In genomic region chr6:28686446-28687027, GRCh38 we compare ENCODE assay signal across 8 cellular contexts.
A peak's percentile ranks its signal among the peaks of the same experiment; 100 is the strongest.
DNase-seq lines count a peak whose midpoint lies in the region; ATAC-seq, FAIRE-seq and TF ChIP-seq lines count a peak whose summit lies in the region.
"Not testable (repeated sequence)": the region's sequence is repeated elsewhere in the genome, so short reads cannot be mapped to it uniquely, and the experiment has no call there.

No MANE protein-coding gene starts in this region.

- H3K9me3 ChIP-seq in Peyer's patch; HepG2 (ENCODE audit: low read length): not testable (repeated sequence)

- BruUV-seq in HepG2 (replicated peaks; lab: Mats Ljungman, UMichigan) = not testable (repeated sequence)

- H3K79me2 ChIP-seq in HepG2 (ENCODE audit: insufficient read depth, low read length) = not testable (repeated sequence)

- POLR2A ChIA-PET in HepG2 (lab: Yijun Ruan, JAX) = not testable (repeated sequence)

- not testable (repeated sequence) for H2AFZ ChIP-seq in HepG2 (ENCODE audit: low read length)

- peaks cover 93 to 95% of the 10 kb centered on the region in 2 donors for H3K27me3 Mint-ChIP-seq in effector memory CD8-positive, alpha-beta T cell

- H3K9ac ChIP-seq in HepG2 (ENCODE audit: insufficient read depth, low read depth, low read length) = not testable (repeated sequence)

- not testable (repeated sequence) for H3K27ac Mint-ChIP-seq in effector memory CD8-positive, alpha-beta T cell

- not testable (repeated sequence) for H3K4me1 ChIP-seq in Peyer's patch
- peaks cover 34% of the 10 kb centered on the region for H3K4me1 ChIP-seq in HepG2 (ENCODE audit: insufficient read depth, low read length)

- not testable (repeated sequence) for H3K27me3 ChIP-seq in Peyer's patch
- peaks cover 0 to 13% of the 10 kb centered on the region in 2 experiments; a peak in 1 of 5 replicates for H3K27me3 ChIP-seq in HepG2 (ENCODE audit: control insufficient read depth in 1 of 2, insufficient read depth in 2 of 2, low read length in 2 of 2)

- ATAC-seq in effector memory CD8-positive, alpha-beta T cell (replicated peaks); HepG2: not testable (repeated sequence)

- intact Hi-C loops in HepG2 (cut with micrococcal nuclease; ENCODE audit: unreplicated experiment) = loop anchor here (1.0 to 10.0 kb wide), 3 partner anchors 150 to 898 kb away; partner anchors contain the start of gene OR2H2

- H3K9me3 Mint-ChIP-seq in effector memory CD8-positive, alpha-beta T cell = not testable (repeated sequence)

- TF ChIP-seq CTCF in AG10803 (conservative IDR thresholded peaks at IDR 0.05; ENCODE audit: low read length) (peak; percentile 75), GM12875 (IDR thresholded peaks at IDR 0.05; ENCODE audit: borderline replicate concordance, insufficient read depth, low read depth, low read length) (peak; percentile 34; the same call in 1 of the 2 replicates), Peyer's patch (IDR thresholded peaks at IDR 0.05) (peak; percentile 33 to 78 (median 72)), HepG2 (CRISPR knock-in tag; IDR thresholded peaks at IDR 0.05) (peak; percentile 83)

- TF ChIP-seq RAD21 in HepG2 (CRISPR knock-in tag; IDR thresholded peaks at IDR 0.05) = peak; percentile 56

- FAIRE-seq in HepG2 (lab: Jason Lieb, UNC) = peak; percentile 36

- peak overlapping the region; percentile 9; the same call in 1 of the 2 replicates for H3K4me2 ChIP-seq in HepG2 (ENCODE audit: low read depth, low read length)

- DNase-seq in AG10803 (ENCODE audit: low read depth) = peak; percentile 65
- DNase-seq in NCI-H128 (lab: John Stamatoyannopoulos, UW; ENCODE audit: unreplicated experiment) = peak; percentile 34
- DNase-seq in Peyer's patch = peak in 2 of 3 donors; percentile 39 to 65
- peak; percentile 63 for DNase-seq in activated CD8-positive, alpha-beta memory T cell treated with anti-CD3 and anti-CD28 coated beads for 24 hours
- DNase-seq in effector memory CD8-positive, alpha-beta T cell = peak; percentile 60 to 62 (median 62)
- peak; percentile 73 for DNase-seq in HepG2 (ENCODE audit: low spot score)
- DNase-seq in smooth muscle cell of the brain vasculature (ENCODE audit: low read depth, low spot score) = peak; percentile 29

- H3K36me3 ChIP-seq in Peyer's patch; HepG2 (replicated peaks in 1 of 2; ENCODE audit: control insufficient read depth in 1 of 2, insufficient read depth in 2 of 2, low read length in 2 of 2): not testable (repeated sequence)

- not testable (repeated sequence) for H4K20me1 ChIP-seq in HepG2 (ENCODE audit: insufficient read depth, low read length)

- not testable (repeated sequence) for TF ChIP-seq POLR2A in Peyer's patch (IDR thresholded peaks at IDR 0.05); HepG2 (IDR thresholded peaks at IDR 0.05; ENCODE audit: insufficient read depth in 1 of 2, low read depth in 2 of 2, low read length in 2 of 2)

- WGBS in HepG2 (ENCODE audit: low lambda C conversion rate) = 2% methylated on average over 11 of the region's 11 CpGs

- CTCF ChIA-PET in HepG2 (lab: Yijun Ruan, JAX; ENCODE audit: low intra/inter-chr PET ratio, low total read pairs) = interaction anchor here (1.2 to 2.4 kb wide), 4 partner anchors 151 to 903 kb away, joined by 4 to 12 read pairs (median 6); no protein-coding TSS in a partner anchor

- H3K4me3 Mint-ChIP-seq in effector memory CD8-positive, alpha-beta T cell = not testable (repeated sequence)

- peaks cover 2 to 17% of the 10 kb centered on the region in 2 donors for H3K4me1 Mint-ChIP-seq in effector memory CD8-positive, alpha-beta T cell (ENCODE audit: low read depth in 2 of 2)

- TF ChIP-seq EP300 in HepG2 (IDR thresholded peaks at IDR 0.05; ENCODE audit: low read depth in 2 of 2, low read length in 2 of 2); HepG2 (CRISPR knock-in tag; IDR thresholded peaks at IDR 0.05; ENCODE audit: borderline replicate concordance): not testable (repeated sequence)

- in situ Hi-C loops in HepG2 (cut with HindIII; ENCODE audit: extremely low pct_ligation_motif_present, low pct_unique_long_range_greater_than_20kb) = loop anchor here (10.0 kb wide), 2 partner anchors 292 to 328 kb away; partner anchors contain the start of gene ZSCAN12

- not testable (repeated sequence) for H3K36me3 Mint-ChIP-seq in effector memory CD8-positive, alpha-beta T cell (ENCODE audit: insufficient read depth)

- H3K27ac ChIP-seq in Peyer's patch; HepG2 (ENCODE audit: extremely low read length, insufficient read depth, low read length): not testable (repeated sequence)

- not testable (repeated sequence) for H3K4me3 ChIP-seq in AG10803 (ENCODE audit: low read length); GM12875 (ENCODE audit: low read depth, low read length); Peyer's patch; HepG2 (replicated peaks in 1 of 3; ENCODE audit: insufficient read depth in 1 of 3, low read depth in 2 of 3, low read length in 3 of 3)

TF ChIP-seq in HepG2, 621 proteins besides CTCF, POLR2A, EP300 and RAD21:
- TF ChIP-seq STAG1 (CRISPR knock-in tag; IDR thresholded peaks at IDR 0.05) (peak; percentile 86), GZF1 (CRISPR knock-in tag; IDR thresholded peaks at IDR 0.05) (peak; percentile 96), ARID3A (IDR thresholded peaks at IDR 0.05; ENCODE audit: low read depth, low read length) (0 out of 2 replicates have a peak, but pooled peaks have one; percentile 12), SMC3 (IDR thresholded peaks at IDR 0.05; ENCODE audit: low read length) (peak; percentile 59; the same call in 1 of the 2 replicates), NAIF1 (CRISPR knock-in tag; IDR thresholded peaks at IDR 0.05; ENCODE audit: borderline replicate concordance) (0 out of 2 replicates have a peak, but pooled peaks have one; percentile 43), TEAD3 (CRISPR knock-in tag; optimal IDR thresholded peaks at IDR 0.05; ENCODE audit: borderline replicate concordance) (peak; percentile 40), HMGXB4 (CRISPR knock-in tag; IDR thresholded peaks at IDR 0.05; ENCODE audit: borderline replicate concordance in 1 of 2, low read depth in 1 of 2) (peak in 1 of 2 experiments; percentile 77; a peak in 1 of 4 replicates), HNRNPLL (IDR thresholded peaks at IDR 0.05; ENCODE audit: low read depth, low read length, poor library complexity, severe bottlenecking) (peak; percentile 54)
